9 cellular contexts compared by ENCODE assay signal in genomic region chr1:3772027-3772714, GRCh38. TPM values are rescaled to one million over a fixed set of nuclear protein-coding genes. Genes with fewer than 3 reads are reported as not detected.
DNase-seq lines count a peak whose midpoint lies in the region; ATAC-seq, FAIRE-seq and TF ChIP-seq lines count a peak whose summit lies in the region.
"Had no signal": no experiment of that assay in that cellular context is flagged by ENCODE, and none has a peak within 500 bp of the region (broad histone marks: within the 10 kb centered on the region; RNA-seq: fewer than 3 reads in every experiment).

No MANE protein-coding gene starts in this region.

- peak; percentile 86 for DNase-seq in CD14-positive monocyte (ENCODE audit: low spot score)
- DNase-seq in IMR-90: peak; percentile 62
- peak; percentile 88 for DNase-seq in activated naive CD8-positive, alpha-beta T cell treated with anti-CD3 and anti-CD28 coated beads for 36 hours
- peak; percentile 94 for DNase-seq in cardiac septum (ENCODE audit: low spot score)
- peak; percentile 91 for DNase-seq in progenitor cell of endocrine pancreas (ENCODE audit: low spot score, unreplicated experiment)
- DNase-seq in urothelium cell line (ENCODE audit: low spot score): peak; percentile 96

- peak overlapping the region; percentile 97 for H2AFZ ChIP-seq in IMR-90 (replicated peaks; ENCODE audit: low read length, poor library complexity)
- no peak overlapping the region for H2AFZ ChIP-seq in SU-DHL-6 (ENCODE audit: low read depth, low read length, severe bottlenecking)

- peak overlapping the region; percentile 60 for H2AK9ac ChIP-seq in IMR-90 (replicated peaks; ENCODE audit: low read depth, low read length, poor library complexity)

- peak overlapping the region; percentile 59; the same call in 1 of the 2 replicates for H3K18ac ChIP-seq in IMR-90 (ENCODE audit: low read depth, low read length)

- H3K9ac ChIP-seq in IMR-90 (ENCODE audit: low read depth, low read length) (peak overlapping the region; percentile 73), SU-DHL-6 (ENCODE audit: low read length) (peak overlapping the region; percentile 16; the same call in 1 of the 2 replicates)

- 0 out of 2 replicates have a peak overlapping the region, but pooled peaks have one; percentile 8 for H2BK120ac ChIP-seq in IMR-90 (ENCODE audit: low read depth, low read length)

- H3K56ac ChIP-seq in IMR-90 (ENCODE audit: extremely low read depth, insufficient read depth, low read length): no peak overlapping the region

- H2BK5ac ChIP-seq in IMR-90 (ENCODE audit: low read depth, low read length, poor library complexity, severe bottlenecking): no peak overlapping the region

- H2AK5ac ChIP-seq in IMR-90 (ENCODE audit: low read depth, low read length): no peak overlapping the region

- in situ Hi-C loops in IMR-90 (cut with MboI; ENCODE audit: low sequenced_read_pairs): no loop called here

- H3K27ac ChIP-seq in IMR-90 (ENCODE audit: insufficient read depth, low read length) (no peak overlapping the region; the same call in 1 of the 2 replicates), SU-DHL-6 (ENCODE audit: low read depth, low read length) (no peak overlapping the region)

- no peaks in the 10 kb centered on the region for H3F3A ChIP-seq in SU-DHL-6 (ENCODE audit: insufficient read depth)

- H2BK20ac ChIP-seq in IMR-90 (ENCODE audit: low read depth, low read length): no peak overlapping the region

- TF ChIP-seq POLR2A in IMR-90 (IDR thresholded peaks at IDR 0.05; ENCODE audit: low read depth, low read length): no peak

- no peaks in the 10 kb centered on the region for H4K20me1 ChIP-seq in IMR-90 (ENCODE audit: insufficient read depth, low read length)
- H4K20me1 ChIP-seq in SU-DHL-6 (ENCODE audit: low read depth, low read length): no peaks in the 10 kb centered on the region

- no peaks in the 10 kb centered on the region for H3K9me3 ChIP-seq in IMR-90 (ENCODE audit: control insufficient read depth, insufficient read depth, low read length)
- H3K9me3 ChIP-seq in SU-DHL-6 (ENCODE audit: insufficient read depth, low read length): no peaks in the 10 kb centered on the region

- no peaks in the 10 kb centered on the region for H3K36me3 ChIP-seq in IMR-90 (ENCODE audit: control insufficient read depth, insufficient read depth, low read length)
- H3K36me3 ChIP-seq in SU-DHL-6 (ENCODE audit: low read length): no peaks in the 10 kb centered on the region

- no peak for TF ChIP-seq RAD21 in IMR-90 (IDR thresholded peaks at IDR 0.05; ENCODE audit: low read length)

- peaks cover 18% of the 10 kb centered on the region for H3K4me1 ChIP-seq in IMR-90 (ENCODE audit: control insufficient read depth, insufficient read depth, low read length)

- no peak overlapping the region; the same call in none of the 2 replicates for H4K91ac ChIP-seq in IMR-90 (ENCODE audit: insufficient read depth, low read depth, low read length)

- dilution Hi-C loops in IMR-90 (cut with HindIII; ENCODE audit: low sequenced_read_pairs, unreplicated experiment): no loop called here

- H3K9me3 Mint-ChIP-seq in CD14-positive monocyte (peaks cover 0 to 3% (median 0%) of the 10 kb centered on the region in 7 donors), progenitor cell of endocrine pancreas (ENCODE audit: low read depth) (no peaks in the 10 kb centered on the region)
- no peaks in the 10 kb centered on the region for H3K9me3 Mint-ChIP-seq in activated naive CD8-positive, alpha-beta T cell treated with anti-CD3 and anti-CD28 coated beads for 36 hours

- no peaks in the 10 kb centered on the region for H3K9me2 ChIP-seq in SU-DHL-6 (replicated peaks; ENCODE audit: insufficient read depth, low read length)

- 0% methylated on average over 7 of the region's 61 CpGs; no CpG with 5 or more reads in 1 of the 2 experiments for WGBS in IMR-90 (ENCODE audit: extremely low coverage in 2 of 2, insufficient read length in 1 of 2), 2 experiments

- ATAC-seq in GM19463 (IDR thresholded peaks at IDR 0.05; ENCODE audit: unreplicated experiment) (peak; percentile 69), IMR-90 (ENCODE audit: low read depth) (peak; percentile 83)

- no peak overlapping the region for H3K27ac Mint-ChIP-seq in CD14-positive monocyte
- H3K27ac Mint-ChIP-seq in activated naive CD8-positive, alpha-beta T cell treated with anti-CD3 and anti-CD28 coated beads for 36 hours: peak overlapping the region; percentile 85
- H3K27ac Mint-ChIP-seq in progenitor cell of endocrine pancreas: no peak overlapping the region

- H3K4ac ChIP-seq in IMR-90 (ENCODE audit: low read depth, low read length): peak overlapping the region; percentile 35

- POLR2A ChIA-PET in IMR-90 (lab: Charles Lee; ENCODE audit: unreplicated experiment): no interaction called here

- H3K4me3 Mint-ChIP-seq in CD14-positive monocyte (peak overlapping the region; percentile 68 to 75), progenitor cell of endocrine pancreas (ENCODE audit: low read depth) (peak overlapping the region; percentile 62)
- peak overlapping the region; percentile 79 for H3K4me3 Mint-ChIP-seq in activated naive CD8-positive, alpha-beta T cell treated with anti-CD3 and anti-CD28 coated beads for 36 hours

- H3K27me3 Mint-ChIP-seq in CD14-positive monocyte (ENCODE audit: low read depth in 3 of 3): peaks cover 17 to 40% (median 19%) of the 10 kb centered on the region in 3 donors
- H3K27me3 Mint-ChIP-seq in activated naive CD8-positive, alpha-beta T cell treated with anti-CD3 and anti-CD28 coated beads for 36 hours: peaks cover 3% of the 10 kb centered on the region
- H3K27me3 Mint-ChIP-seq in progenitor cell of endocrine pancreas: peaks cover 4% of the 10 kb centered on the region

- H3K79me2 ChIP-seq in SU-DHL-6 (ENCODE audit: insufficient read depth, low read length): no peaks in the 10 kb centered on the region

- H3K27me3 ChIP-seq in IMR-90 (ENCODE audit: control insufficient read depth, insufficient read depth, low read length) (no peaks in the 10 kb centered on the region), SU-DHL-6 (ENCODE audit: low read length) (no peaks in the 10 kb centered on the region)

- no peaks in the 10 kb centered on the region for H3K79me1 ChIP-seq in IMR-90 (ENCODE audit: low read depth in 1 of 2, low read length in 2 of 2)

- H2BK15ac ChIP-seq in IMR-90 (ENCODE audit: low read depth, low read length): no peak overlapping the region

- CTCF ChIA-PET in IMR-90 (lab: Yijun Ruan, JAX): no interaction called here

- TF ChIP-seq CTCF in CD14-positive monocyte (IDR thresholded peaks at IDR 0.05): no peak
- no peak for TF ChIP-seq CTCF in IMR-90 (conservative IDR thresholded peaks at IDR 0.05; ENCODE audit: low read depth, low read length)
- TF ChIP-seq CTCF in SU-DHL-6 (IDR thresholded peaks at IDR 0.05; ENCODE audit: insufficient read depth, low read length, poor library complexity, severe bottlenecking): no peak
- TF ChIP-seq CTCF in progenitor cell of endocrine pancreas (IDR thresholded peaks at IDR 0.05; ENCODE audit: unreplicated experiment): no peak

- peak overlapping the region; percentile 51; the same call in 1 of the 2 replicates for H4K5ac ChIP-seq in IMR-90 (ENCODE audit: low read depth, low read length)

- H3K4me3 ChIP-seq in IMR-90 (ENCODE audit: insufficient read depth, low read depth, low read length) (peak overlapping the region; percentile 82), SU-DHL-6 (ENCODE audit: insufficient read depth, low read length, poor library complexity, severe bottlenecking) (peak overlapping the region; percentile 29)

- no peak overlapping the region for H3K14ac ChIP-seq in IMR-90 (replicated peaks; ENCODE audit: low read depth, low read length)

- H3K4me1 Mint-ChIP-seq in CD14-positive monocyte (peaks cover 20% of the 10 kb centered on the region), progenitor cell of endocrine pancreas (ENCODE audit: low read depth) (peaks cover 8% of the 10 kb centered on the region)
- H3K4me1 Mint-ChIP-seq in activated naive CD8-positive, alpha-beta T cell treated with anti-CD3 and anti-CD28 coated beads for 36 hours: peaks cover 8% of the 10 kb centered on the region

- intact Hi-C loops in CD14-positive monocyte (cut with micrococcal nuclease) (loop anchor here (5.0 to 10.0 kb wide), 3 partner anchors 130 to 147 kb away; partner anchors contain the start of genes C1orf174 (in 2 of the 2) and TPRG1L (in 1 of the 2)), IMR-90 (cut with micrococcal nuclease) (loop anchor here (2.0 kb wide), 1 partner anchor 25 kb away; no protein-coding TSS in a partner anchor), cardiac septum (cut with DNase I) (no loop called here)

- H3K36me3 Mint-ChIP-seq in CD14-positive monocyte (no peaks in the 10 kb centered on the region), progenitor cell of endocrine pancreas (ENCODE audit: insufficient read depth) (no peaks in the 10 kb centered on the region)
- no peaks in the 10 kb centered on the region for H3K36me3 Mint-ChIP-seq in activated naive CD8-positive, alpha-beta T cell treated with anti-CD3 and anti-CD28 coated beads for 36 hours

- peak overlapping the region; percentile 59; the same call in 1 of the 2 replicates for H3K23ac ChIP-seq in IMR-90 (ENCODE audit: low read depth, low read length)

- no peak for FAIRE-seq in urothelium cell line (lab: Jason Lieb, UNC)

- peak overlapping the region; percentile 23 to 74; a peak in 2 of 4 replicates for H4K8ac ChIP-seq in IMR-90 (ENCODE audit: low read depth in 2 of 2, low read length in 2 of 2)

- BruUV-seq in IMR-90 (replicated peaks; lab: Mats Ljungman, UMichigan): no TSS peak

- H3K9me1 ChIP-seq in IMR-90 (ENCODE audit: insufficient read depth, low read length): peaks cover 4% of the 10 kb centered on the region; the same call in 1 of the 2 replicates

- peak overlapping the region; percentile 91 for H3K4me2 ChIP-seq in IMR-90 (ENCODE audit: low read depth, low read length)
- peak overlapping the region; percentile 43 for H3K4me2 ChIP-seq in SU-DHL-6 (ENCODE audit: low read depth, low read length, poor library complexity, severe bottlenecking)

RNA-seq across cellular contexts. Expression of gene SMIM1, which starts 0.4 kb away (rescaled TPM):
- polyA plus RNA-seq in CD14-positive monocyte: 1 to 10 TPM; 1.1 to 1.4 TPM
- 0.90 and 1.9 TPM in 2 replicates for total RNA-seq in IMR-90 (2012; rRNA removed)
- polyA plus RNA-seq in IMR-90 (2012; rRNA removed): 3.4 and 7.6 TPM in 2 replicates
- 2.4 and 11.2 TPM in 2 replicates for polyA plus RNA-seq in IMR-90 (2012; cell fraction: cytosol; rRNA removed)
- polyA plus RNA-seq in IMR-90 (2012; cell fraction: nucleus; rRNA removed; ENCODE audit: low replicate concordance): 1.2 and 5.9 TPM in 2 replicates
- total RNA-seq in activated naive CD8-positive, alpha-beta T cell treated with anti-CD3 and anti-CD28 coated beads for 36 hours: 1 to 10 TPM; 1.5 to 1.8 TPM
- total RNA-seq in cardiac septum: 8.0 TPM
- 10.8 and 12.0 TPM in 2 replicates for total RNA-seq in progenitor cell of endocrine pancreas
- total RNA-seq: T-helper 2 cell treated with Interferon-gamma antibody and Interleukin-4, amounts not matched to agents 100 ng/mL and 5 ng/mL, for 36 hours had no signal

RNA-seq across cellular contexts. Expression of gene CCDC27, which starts 19.9 kb away (rescaled TPM):
- polyA plus RNA-seq in CD14-positive monocyte (not detected), IMR-90 (2012; rRNA removed) (not detected in 2 replicates)
- total RNA-seq in IMR-90 (2012; rRNA removed) (not detected in 2 replicates), cardiac septum (not detected), progenitor cell of endocrine pancreas (not detected in 2 replicates)
- not detected in 2 replicates for polyA plus RNA-seq in IMR-90 (2012; cell fraction: cytosol; rRNA removed)
- not detected in 2 replicates for polyA plus RNA-seq in IMR-90 (2012; cell fraction: nucleus; rRNA removed; ENCODE audit: low replicate concordance)
- total RNA-seq in activated naive CD8-positive, alpha-beta T cell treated with anti-CD3 and anti-CD28 coated beads for 36 hours: not detected
- total RNA-seq: T-helper 2 cell treated with Interferon-gamma antibody and Interleukin-4, amounts not matched to agents 100 ng/mL and 5 ng/mL, for 36 hours had no signal

RNA-seq across cellular contexts. Expression of gene LRRC47, which starts 24.1 kb away (rescaled TPM):
- 10 to 100 TPM; 18.0 to 24.8 TPM for polyA plus RNA-seq in CD14-positive monocyte
- total RNA-seq in IMR-90 (2012; rRNA removed): 15.2 and 23.1 TPM in 2 replicates
- polyA plus RNA-seq in IMR-90 (2012; rRNA removed): 19.2 and 19.7 TPM in 2 replicates
- 18.0 and 18.8 TPM in 2 replicates for polyA plus RNA-seq in IMR-90 (2012; cell fraction: cytosol; rRNA removed)
- 28.6 and 36.5 TPM in 2 replicates for polyA plus RNA-seq in IMR-90 (2012; cell fraction: nucleus; rRNA removed; ENCODE audit: low replicate concordance)
- total RNA-seq in activated naive CD8-positive, alpha-beta T cell treated with anti-CD3 and anti-CD28 coated beads for 36 hours: 10 to 100 TPM; 47.5 to 57.5 TPM
- 63.1 TPM for total RNA-seq in cardiac septum
- 54.9 and 57.0 TPM in 2 replicates for total RNA-seq in progenitor cell of endocrine pancreas
